ENCODE assay signal across 1 cellular context in the genomic region with DNA sequence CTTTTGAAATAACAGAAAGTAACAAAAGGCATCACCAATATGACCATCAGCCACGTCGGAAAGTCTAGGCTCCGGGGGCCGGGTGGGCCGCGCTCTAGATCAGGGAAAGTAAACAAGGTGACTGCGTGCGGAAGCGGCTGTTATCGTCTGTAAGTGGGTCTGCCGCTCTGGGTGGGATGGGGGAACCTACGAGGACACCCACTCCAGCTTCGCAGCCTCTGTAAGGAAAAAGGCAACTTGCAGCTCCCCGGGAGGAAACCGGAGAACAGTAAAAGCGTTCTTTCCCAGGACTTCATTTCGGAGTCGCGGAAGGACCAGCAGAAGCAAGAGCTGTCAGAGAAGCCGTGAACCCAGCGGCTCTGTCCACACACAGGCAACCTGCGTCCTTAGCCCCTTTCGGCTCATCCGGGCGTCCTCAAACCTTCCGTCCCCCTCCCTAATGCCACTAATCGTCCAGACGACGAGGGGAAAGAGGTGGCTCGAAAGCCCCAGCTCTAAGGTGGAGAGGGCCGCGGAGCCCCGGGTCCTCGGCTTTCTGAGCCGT.
TF ChIP-seq lines count a peak whose summit lies in the region.

No MANE protein-coding gene starts in this region.

TF ChIP-seq in HepG2, 621 proteins besides CTCF, POLR2A, EP300 and RAD21 (continued from another document and continues in another):
- TF ChIP-seq CSRNP1 (CRISPR knock-in tag; IDR thresholded peaks at IDR 0.05) (no peak), FOXO1 (CRISPR knock-in tag; IDR thresholded peaks at IDR 0.05) (peak; percentile 26; the same call in 1 of the 2 replicates), ZSCAN22 (CRISPR knock-in tag; IDR thresholded peaks at IDR 0.05) (peak; percentile 17; the same call in 1 of the 2 replicates), ZNF546 (CRISPR knock-in tag; conservative IDR thresholded peaks at IDR 0.05) (no peak), HBP1 (CRISPR knock-in tag; IDR thresholded peaks at IDR 0.05; ENCODE audit: low read depth) (peak; percentile 53; the same call in 1 of the 2 replicates), RELA (CRISPR knock-in tag; IDR thresholded peaks at IDR 0.05) (no peak), ZNF275 (CRISPR knock-in tag; IDR thresholded peaks at IDR 0.05; ENCODE audit: borderline replicate concordance) (peak; percentile 17; the same call in 1 of the 2 replicates), ARNT2 (CRISPR knock-in tag; IDR thresholded peaks at IDR 0.05; ENCODE audit: low read depth) (no peak), SRSF1 (optimal IDR thresholded peaks at IDR 0.05; ENCODE audit: low read depth, low read length) (peak; percentile 63), ZSCAN25 (CRISPR knock-in tag; IDR thresholded peaks at IDR 0.05) (peak; percentile 11; the same call in 1 of the 2 replicates), FOXA1 (IDR thresholded peaks at IDR 0.05) (no peak), FOXA1 (CRISPR knock-in tag; IDR thresholded peaks at IDR 0.05) (peak; percentile 82), CCAR2 (optimal IDR thresholded peaks at IDR 0.05; ENCODE audit: low read depth, low read length) (no peak), NR1H2 (CRISPR knock-in tag; IDR thresholded peaks at IDR 0.05; ENCODE audit: borderline replicate concordance, low read depth) (no peak; the same call in 1 of the 2 replicates), ZNF337 (CRISPR knock-in tag; IDR thresholded peaks at IDR 0.05; ENCODE audit: borderline replicate concordance, low read depth) (no peak), ZNF564 (CRISPR knock-in tag; IDR thresholded peaks at IDR 0.05) (no peak; the same call in 1 of the 2 replicates), SP4 (CRISPR knock-in tag; IDR thresholded peaks at IDR 0.05) (no peak), CHD2 (IDR thresholded peaks at IDR 0.05; ENCODE audit: low read depth, low read length) (no peak), ZNF691 (CRISPR knock-in tag; IDR thresholded peaks at IDR 0.05; ENCODE audit: borderline replicate concordance, low read depth) (peak; percentile 19; the same call in 1 of the 2 replicates), FOXA3 (CRISPR knock-in tag; IDR thresholded peaks at IDR 0.05) (peak; percentile 90), ZNF605 (CRISPR knock-in tag; IDR thresholded peaks at IDR 0.05) (peak; percentile 65; the same call in 1 of the 2 replicates), XRCC5 (optimal IDR thresholded peaks at IDR 0.05; ENCODE audit: low read length) (no peak), ZNF709 (CRISPR knock-in tag; IDR thresholded peaks at IDR 0.05) (no peak), YEATS2 (CRISPR knock-in tag; IDR thresholded peaks at IDR 0.05; ENCODE audit: borderline replicate concordance) (no peak), ASH2L (IDR thresholded peaks at IDR 0.05; ENCODE audit: insufficient read length, low read depth, low read length) (no peak), MIER2 (CRISPR knock-in tag; IDR thresholded peaks at IDR 0.05) (no peak), YY1 (IDR thresholded peaks at IDR 0.05; ENCODE audit: insufficient read depth, insufficient replicate concordance, low read depth, low read length) (no peak), HNF4G (IDR thresholded peaks at IDR 0.05; ENCODE audit: borderline replicate concordance, low read depth, low read length) (no peak), HNF4G (CRISPR knock-in tag; IDR thresholded peaks at IDR 0.05; ENCODE audit: borderline replicate concordance, low read depth) (no peak), POLR2G (IDR thresholded peaks at IDR 0.05; ENCODE audit: low read depth, low read length) (no peak), SIN3A (IDR thresholded peaks at IDR 0.05; ENCODE audit: borderline replicate concordance, low read depth, low read length) (peak; percentile 81), CREM (IDR thresholded peaks at IDR 0.05) (no peak), CREM (CRISPR knock-in tag; IDR thresholded peaks at IDR 0.05) (no peak), ZNF670 (CRISPR knock-in tag; IDR thresholded peaks at IDR 0.05; ENCODE audit: borderline replicate concordance) (peak; percentile 81; the same call in 1 of the 2 replicates), ZNF136 (CRISPR knock-in tag; IDR thresholded peaks at IDR 0.05; ENCODE audit: low read depth) (no peak), E2F1 (CRISPR knock-in tag; IDR thresholded peaks at IDR 0.05) (no peak), THAP11 (CRISPR knock-in tag; IDR thresholded peaks at IDR 0.05) (no peak)
- TF ChIP-seq, protein P1, sequence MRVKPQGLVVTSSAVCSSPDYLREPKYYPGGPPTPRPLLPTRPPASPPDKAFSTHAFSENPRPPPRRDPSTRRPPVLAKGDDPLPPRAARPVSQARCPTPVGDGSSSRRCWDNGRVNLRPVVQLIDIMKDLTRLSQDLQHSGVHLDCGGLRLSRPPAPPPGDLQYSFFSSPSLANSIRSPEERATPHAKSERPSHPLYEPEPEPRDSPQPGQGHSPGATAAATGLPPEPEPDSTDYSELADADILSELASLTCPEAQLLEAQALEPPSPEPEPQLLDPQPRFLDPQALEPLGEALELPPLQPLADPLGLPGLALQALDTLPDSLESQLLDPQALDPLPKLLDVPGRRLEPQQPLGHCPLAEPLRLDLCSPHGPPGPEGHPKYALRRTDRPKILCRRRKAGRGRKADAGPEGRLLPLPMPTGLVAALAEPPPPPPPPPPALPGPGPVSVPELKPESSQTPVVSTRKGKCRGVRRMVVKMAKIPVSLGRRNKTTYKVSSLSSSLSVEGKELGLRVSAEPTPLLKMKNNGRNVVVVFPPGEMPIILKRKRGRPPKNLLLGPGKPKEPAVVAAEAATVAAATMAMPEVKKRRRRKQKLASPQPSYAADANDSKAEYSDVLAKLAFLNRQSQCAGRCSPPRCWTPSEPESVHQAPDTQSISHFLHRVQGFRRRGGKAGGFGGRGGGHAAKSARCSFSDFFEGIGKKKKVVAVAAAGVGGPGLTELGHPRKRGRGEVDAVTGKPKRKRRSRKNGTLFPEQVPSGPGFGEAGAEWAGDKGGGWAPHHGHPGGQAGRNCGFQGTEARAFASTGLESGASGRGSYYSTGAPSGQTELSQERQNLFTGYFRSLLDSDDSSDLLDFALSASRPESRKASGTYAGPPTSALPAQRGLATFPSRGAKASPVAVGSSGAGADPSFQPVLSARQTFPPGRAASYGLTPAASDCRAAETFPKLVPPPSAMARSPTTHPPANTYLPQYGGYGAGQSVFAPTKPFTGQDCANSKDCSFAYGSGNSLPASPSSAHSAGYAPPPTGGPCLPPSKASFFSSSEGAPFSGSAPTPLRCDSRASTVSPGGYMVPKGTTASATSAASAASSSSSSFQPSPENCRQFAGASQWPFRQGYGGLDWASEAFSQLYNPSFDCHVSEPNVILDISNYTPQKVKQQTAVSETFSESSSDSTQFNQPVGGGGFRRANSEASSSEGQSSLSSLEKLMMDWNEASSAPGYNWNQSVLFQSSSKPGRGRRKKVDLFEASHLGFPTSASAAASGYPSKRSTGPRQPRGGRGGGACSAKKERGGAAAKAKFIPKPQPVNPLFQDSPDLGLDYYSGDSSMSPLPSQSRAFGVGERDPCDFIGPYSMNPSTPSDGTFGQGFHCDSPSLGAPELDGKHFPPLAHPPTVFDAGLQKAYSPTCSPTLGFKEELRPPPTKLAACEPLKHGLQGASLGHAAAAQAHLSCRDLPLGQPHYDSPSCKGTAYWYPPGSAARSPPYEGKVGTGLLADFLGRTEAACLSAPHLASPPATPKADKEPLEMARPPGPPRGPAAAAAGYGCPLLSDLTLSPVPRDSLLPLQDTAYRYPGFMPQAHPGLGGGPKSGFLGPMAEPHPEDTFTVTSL (CRISPR knock-in tag; IDR thresholded peaks at IDR 0.05; ENCODE audit: borderline replicate concordance), result peak; percentile 50; the same call in 1 of the 2 replicates
- TF ChIP-seq, protein P2, sequence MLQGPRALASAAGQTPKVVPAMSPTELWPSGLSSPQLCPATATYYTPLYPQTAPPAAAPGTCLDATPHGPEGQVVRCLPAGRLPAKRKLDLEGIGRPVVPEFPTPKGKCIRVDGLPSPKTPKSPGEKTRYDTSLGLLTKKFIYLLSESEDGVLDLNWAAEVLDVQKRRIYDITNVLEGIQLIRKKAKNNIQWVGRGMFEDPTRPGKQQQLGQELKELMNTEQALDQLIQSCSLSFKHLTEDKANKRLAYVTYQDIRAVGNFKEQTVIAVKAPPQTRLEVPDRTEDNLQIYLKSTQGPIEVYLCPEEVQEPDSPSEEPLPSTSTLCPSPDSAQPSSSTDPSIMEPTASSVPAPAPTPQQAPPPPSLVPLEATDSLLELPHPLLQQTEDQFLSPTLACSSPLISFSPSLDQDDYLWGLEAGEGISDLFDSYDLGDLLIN (CRISPR knock-in tag; IDR thresholded peaks at IDR 0.05; ENCODE audit: borderline replicate concordance), result no peak
- TF ChIP-seq, protein P3, sequence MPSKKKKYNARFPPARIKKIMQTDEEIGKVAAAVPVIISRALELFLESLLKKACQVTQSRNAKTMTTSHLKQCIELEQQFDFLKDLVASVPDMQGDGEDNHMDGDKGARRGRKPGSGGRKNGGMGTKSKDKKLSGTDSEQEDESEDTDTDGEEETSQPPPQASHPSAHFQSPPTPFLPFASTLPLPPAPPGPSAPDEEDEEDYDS (CRISPR knock-in tag; IDR thresholded peaks at IDR 0.05), result no peak
- TF ChIP-seq, protein P4, sequence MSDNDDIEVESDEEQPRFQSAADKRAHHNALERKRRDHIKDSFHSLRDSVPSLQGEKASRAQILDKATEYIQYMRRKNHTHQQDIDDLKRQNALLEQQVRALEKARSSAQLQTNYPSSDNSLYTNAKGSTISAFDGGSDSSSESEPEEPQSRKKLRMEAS (IDR thresholded peaks at IDR 0.05), result peak; percentile 22
- TF ChIP-seq, protein P5, sequence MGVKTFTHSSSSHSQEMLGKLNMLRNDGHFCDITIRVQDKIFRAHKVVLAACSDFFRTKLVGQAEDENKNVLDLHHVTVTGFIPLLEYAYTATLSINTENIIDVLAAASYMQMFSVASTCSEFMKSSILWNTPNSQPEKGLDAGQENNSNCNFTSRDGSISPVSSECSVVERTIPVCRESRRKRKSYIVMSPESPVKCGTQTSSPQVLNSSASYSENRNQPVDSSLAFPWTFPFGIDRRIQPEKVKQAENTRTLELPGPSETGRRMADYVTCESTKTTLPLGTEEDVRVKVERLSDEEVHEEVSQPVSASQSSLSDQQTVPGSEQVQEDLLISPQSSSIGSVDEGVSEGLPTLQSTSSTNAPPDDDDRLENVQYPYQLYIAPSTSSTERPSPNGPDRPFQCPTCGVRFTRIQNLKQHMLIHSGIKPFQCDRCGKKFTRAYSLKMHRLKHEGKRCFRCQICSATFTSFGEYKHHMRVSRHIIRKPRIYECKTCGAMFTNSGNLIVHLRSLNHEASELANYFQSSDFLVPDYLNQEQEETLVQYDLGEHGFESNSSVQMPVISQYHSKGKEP (CRISPR knock-in tag; IDR thresholded peaks at IDR 0.05), result no peak
- TF ChIP-seq, protein P6, sequence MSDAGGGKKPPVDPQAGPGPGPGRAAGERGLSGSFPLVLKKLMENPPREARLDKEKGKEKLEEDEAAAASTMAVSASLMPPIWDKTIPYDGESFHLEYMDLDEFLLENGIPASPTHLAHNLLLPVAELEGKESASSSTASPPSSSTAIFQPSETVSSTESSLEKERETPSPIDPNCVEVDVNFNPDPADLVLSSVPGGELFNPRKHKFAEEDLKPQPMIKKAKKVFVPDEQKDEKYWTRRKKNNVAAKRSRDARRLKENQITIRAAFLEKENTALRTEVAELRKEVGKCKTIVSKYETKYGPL (CRISPR knock-in tag; IDR thresholded peaks at IDR 0.05), result no peak
